Comparison of ENCODE assay signal across 6 cellular contexts in the genomic region with DNA sequence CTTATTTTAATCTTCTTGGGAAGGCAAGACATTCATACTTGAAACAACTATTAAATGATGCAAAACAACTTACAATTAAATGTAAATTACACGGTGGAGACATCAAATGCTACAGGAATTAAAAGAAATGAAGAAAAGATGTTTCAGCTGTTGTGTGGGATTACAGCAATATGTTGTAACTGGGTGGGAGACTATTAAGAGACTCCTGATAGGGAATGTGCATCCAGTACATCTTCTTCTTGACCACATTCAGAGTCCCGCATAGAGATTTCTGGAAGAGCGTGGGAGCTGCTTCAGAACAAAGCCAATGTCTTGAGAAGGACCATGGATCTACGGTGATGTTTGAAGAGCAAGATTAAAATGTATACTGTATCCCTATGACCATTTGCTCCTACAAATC.
"Had no signal": no experiment of that assay in that cellular context is flagged by ENCODE, and none has a peak within 500 bp of the region (broad histone marks: within the 10 kb centered on the region; RNA-seq: fewer than 3 reads in every experiment).

No MANE protein-coding gene starts in this region.

- DNase-seq: H9, HCEC 1CT, KBM-7 had no signal

- H3K27ac ChIP-seq: HL-60 had no signal

- H2AFZ ChIP-seq: GM23338 had no signal

- H3K4me3 Mint-ChIP-seq: GM23338, H9, IgD-negative memory B cell had no signal

- H3K4me2 ChIP-seq: GM23338 had no signal

- H3K4me3 ChIP-seq: GM23338 had no signal

- H3K27ac Mint-ChIP-seq: GM23338, H9, IgD-negative memory B cell had no signal

- H3K27me3 Mint-ChIP-seq: IgD-negative memory B cell had no signal
